Comparison of ENCODE assay signal across 9 cellular contexts in the genomic region with DNA sequence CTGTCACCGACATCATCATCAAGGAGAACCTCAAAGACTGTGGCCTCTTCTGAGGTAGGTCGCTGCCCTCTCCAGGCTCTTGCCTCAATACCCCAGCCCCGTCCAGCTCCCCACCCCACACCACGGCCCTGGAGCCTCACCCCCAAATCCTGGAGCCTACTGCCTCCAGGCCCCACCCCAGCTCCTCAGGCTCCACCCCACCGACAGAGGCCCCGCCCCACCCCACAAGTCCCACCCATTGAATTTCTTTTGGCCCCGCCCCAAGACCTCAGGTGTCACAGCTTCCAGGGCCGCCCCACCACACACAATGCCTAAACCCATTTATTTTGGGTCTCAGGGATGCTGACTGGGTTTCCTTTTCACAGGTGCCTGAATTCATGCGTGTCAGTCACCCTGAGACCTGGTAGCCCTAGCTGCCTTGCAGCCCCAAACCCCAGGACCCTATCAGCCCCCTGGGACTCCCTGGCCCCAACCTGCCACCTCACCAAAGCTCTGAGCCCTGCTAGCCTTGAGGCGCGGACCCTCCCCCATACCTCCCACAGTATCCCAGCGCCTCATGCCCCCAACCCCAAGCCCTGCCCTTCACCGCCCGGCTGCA. TPM values are rescaled to one million over a fixed set of nuclear protein-coding genes. Genes with fewer than 3 reads are reported as not detected.
DNase-seq lines count a peak whose midpoint lies in the region; ATAC-seq lines count a peak whose summit lies in the region.
"Had no signal": no experiment of that assay in that cellular context is flagged by ENCODE, and none has a peak within 500 bp of the region (broad histone marks: within the 10 kb centered on the region; RNA-seq: fewer than 3 reads in every experiment).

No MANE protein-coding gene starts in this region.

- intact Hi-C loops in right cardiac atrium (cut with DNase I): loop anchor here in 2 of 4 donors (5.0 kb wide), 2 partner anchors 32 to 77 kb away; no protein-coding TSS in a partner anchor

- no peak overlapping the region for H3K4me3 Mint-ChIP-seq in activated CD4-positive, alpha-beta memory T cell treated with anti-CD3 and anti-CD28 coated beads, Interleukin-2, amount 10 ng/mL, durations not matched to agents 7 days and 5 days

- H3K27ac ChIP-seq in right cardiac atrium (ENCODE audit: low read length) (no peak overlapping the region), stomach smooth muscle (ENCODE audit: low read length) (no peak overlapping the region)

- H3K36me3 ChIP-seq in stomach smooth muscle (ENCODE audit: control insufficient read depth in 2 of 2, insufficient read depth in 2 of 2, low read length in 2 of 2): no peaks in the 10 kb centered on the region

- H3K9me3 ChIP-seq in right cardiac atrium (ENCODE audit: control insufficient read depth, low read length) (no peaks in the 10 kb centered on the region), stomach smooth muscle (ENCODE audit: control insufficient read depth in 2 of 2, low read length in 2 of 2) (no peaks in the 10 kb centered on the region)

- H3K9ac ChIP-seq in stomach smooth muscle (ENCODE audit: low read length in 2 of 2): no peak overlapping the region

- H3K27ac Mint-ChIP-seq in activated CD4-positive, alpha-beta memory T cell treated with anti-CD3 and anti-CD28 coated beads, Interleukin-2, amount 10 ng/mL, durations not matched to agents 7 days and 5 days: no peak overlapping the region

- peaks cover 12% of the 10 kb centered on the region for H3K4me1 Mint-ChIP-seq in activated CD4-positive, alpha-beta memory T cell treated with anti-CD3 and anti-CD28 coated beads, Interleukin-2, amount 10 ng/mL, durations not matched to agents 7 days and 5 days

- POLR2A ChIA-PET in activated CD4-positive, alpha-beta memory T cell treated with anti-CD3 and anti-CD28 coated beads, Interleukin-2, amount 10 ng/mL, durations not matched to agents 7 days and 5 days (lab: Charles Lee): interaction anchor here (0.9 to 4.8 kb wide), 6 partner anchors 8 to 76 kb away, joined by 3 to 42 read pairs (median 7); no protein-coding TSS in a partner anchor

- peak; percentile 32 to 42 for ATAC-seq in activated CD4-positive, CD25-positive, alpha-beta regulatory T cell treated with anti-CD3 and anti-CD28 coated beads, Interleukin-2, amount 50 U/mL, for 24 hours
- peak; percentile 39 to 40 for ATAC-seq in right cardiac atrium

- H3K27me3 ChIP-seq in right cardiac atrium (ENCODE audit: control insufficient read depth, insufficient read depth): no peaks in the 10 kb centered on the region
- H3K27me3 ChIP-seq in stomach smooth muscle (ENCODE audit: control insufficient read depth in 1 of 2, insufficient read depth in 2 of 2, low read length in 2 of 2): peaks cover 27 to 31% of the 10 kb centered on the region in 2 donors

- H3K4me1 ChIP-seq in right cardiac atrium (ENCODE audit: control insufficient read depth, insufficient read depth, low read length) (no peaks in the 10 kb centered on the region), stomach smooth muscle (ENCODE audit: control insufficient read depth, insufficient read depth, low read length) (peaks cover 21% of the 10 kb centered on the region)

- no peaks in the 10 kb centered on the region for H3K9me3 Mint-ChIP-seq in activated CD4-positive, alpha-beta memory T cell treated with anti-CD3 and anti-CD28 coated beads, Interleukin-2, amount 10 ng/mL, durations not matched to agents 7 days and 5 days

- H3K36me3 Mint-ChIP-seq in activated CD4-positive, alpha-beta memory T cell treated with anti-CD3 and anti-CD28 coated beads, Interleukin-2, amount 10 ng/mL, durations not matched to agents 7 days and 5 days (ENCODE audit: low read depth): no peaks in the 10 kb centered on the region

- CTCF ChIA-PET in activated CD4-positive, alpha-beta memory T cell treated with anti-CD3 and anti-CD28 coated beads, Interleukin-2, amount 10 ng/mL, durations not matched to agents 7 days and 5 days (lab: Charles Lee): interaction anchor here (0.6 to 5.1 kb wide), 21 partner anchors 8 to 849 kb away, joined by 3 to 101 read pairs (median 4); a partner anchor contains a TSS

- H3K27me3 Mint-ChIP-seq in activated CD4-positive, alpha-beta memory T cell treated with anti-CD3 and anti-CD28 coated beads, Interleukin-2, amount 10 ng/mL, durations not matched to agents 7 days and 5 days: peaks cover 27% of the 10 kb centered on the region

- no peak overlapping the region for H3K4me3 ChIP-seq in right cardiac atrium (ENCODE audit: low read length)
- H3K4me3 ChIP-seq in stomach smooth muscle (ENCODE audit: low read length in 2 of 2): peak overlapping the region; percentile 35 to 49

- 59% methylated on average over 14 of the region's 14 CpGs for WGBS in right cardiac atrium

- no peak for DNase-seq in activated CD4-positive, CD25-positive, alpha-beta regulatory T cell (lab: John Stamatoyannopoulos, UW)
- DNase-seq in activated CD4-positive, alpha-beta memory T cell treated with anti-CD3 and anti-CD28 coated beads, Interleukin-2, amount 10 ng/mL, durations not matched to agents 7 days and 5 days: peak; percentile 50
- peak in 2 of 3 donors; percentile 56 to 60 for DNase-seq in right cardiac atrium
- DNase-seq in MV-4-11 (lab: John Stamatoyannopoulos, UW): no peak
- DNase-seq in NCI-H446 treated with DMSO at 0.1 percent for 48 hours (lab: John Stamatoyannopoulos, UW): no peak
- no peak for DNase-seq in kidney glomerular epithelial cell (lab: John Stamatoyannopoulos, UW)

RNA-seq across cellular contexts. Expression of a gene that starts 3.6 kb away (rescaled TPM):
- not detected for total RNA-seq in activated CD4-positive, alpha-beta memory T cell treated with anti-CD3 and anti-CD28 coated beads, Interleukin-2, amount 10 ng/mL, durations not matched to agents 7 days and 5 days
- total RNA-seq in right cardiac atrium: not detected
- polyA plus RNA-seq in right cardiac atrium: not detected
- total RNA-seq: T-helper 1 cell treated with Interleukin-12 subunit alpha and Interleukin-12 subunit beta and Interleukin-4 antibody, amounts not matched to agents 30 ng/mL and 1 ng/mL, for 36 hours had no signal

RNA-seq across cellular contexts. Expression of a gene that starts 10.1 kb away (rescaled TPM):
- total RNA-seq in activated CD4-positive, alpha-beta memory T cell treated with anti-CD3 and anti-CD28 coated beads, Interleukin-2, amount 10 ng/mL, durations not matched to agents 7 days and 5 days: not detected
- total RNA-seq in right cardiac atrium: 10 to 100 TPM in 1 of 4 donors, 1 to 10 TPM in 3; 5.0 to 10.4 (median 8.9) TPM
- polyA plus RNA-seq in right cardiac atrium: 5.4 TPM
- total RNA-seq: T-helper 1 cell treated with Interleukin-12 subunit alpha and Interleukin-12 subunit beta and Interleukin-4 antibody, amounts not matched to agents 30 ng/mL and 1 ng/mL, for 36 hours had no signal

RNA-seq across cellular contexts. Expression of a gene that starts 39.9 kb away (rescaled TPM):
- under 1 TPM in 1 of 2 experiments, not detected in 1; 0.15 TPM for total RNA-seq in activated CD4-positive, alpha-beta memory T cell treated with anti-CD3 and anti-CD28 coated beads, Interleukin-2, amount 10 ng/mL, durations not matched to agents 7 days and 5 days
- 10 to 100 TPM in 2 of 4 donors, 1 to 10 TPM in 2; 7.3 to 15.2 (median 9.4) TPM for total RNA-seq in right cardiac atrium
- 10.2 TPM for polyA plus RNA-seq in right cardiac atrium

RNA-seq across cellular contexts. Expression of a gene that starts 41.0 kb away (rescaled TPM):
- 100 to 1,000 TPM; 493 to 519 TPM for total RNA-seq in activated CD4-positive, alpha-beta memory T cell treated with anti-CD3 and anti-CD28 coated beads, Interleukin-2, amount 10 ng/mL, durations not matched to agents 7 days and 5 days
- 100 to 1,000 TPM; 129 to 149 (median 148) TPM for total RNA-seq in right cardiac atrium
- 122 TPM for polyA plus RNA-seq in right cardiac atrium

Comparison
In these comparisons a context has a peak if more than half of its experiments do, and no peak if none do; other contexts are left out.
1. DNase-seq: peak in activated CD4-positive, alpha-beta memory T cell treated with anti-CD3 and anti-CD28 coated beads, Interleukin-2, amount 10 ng/mL, durations not matched to agents 7 days and 5 days (single experiment) and right cardiac atrium (2 of 3); none in activated CD4-positive, CD25-positive, alpha-beta regulatory T cell (0 of 4), MV-4-11 (single experiment), NCI-H446 treated with DMSO at 0.1 percent for 48 hours (single experiment) and kidney glomerular epithelial cell (single experiment).
2. RNA of a gene that starts 10.1 kb away (total RNA-seq): 5.0 to 10.4 TPM in right cardiac atrium; not detected in activated CD4-positive, alpha-beta memory T cell treated with anti-CD3 and anti-CD28 coated beads, Interleukin-2, amount 10 ng/mL, durations not matched to agents 7 days and 5 days; every median in the first group is over 4 times any median in the second.
3. RNA of a gene that starts 39.9 kb away (total RNA-seq): 7.3 to 15.2 TPM in right cardiac atrium; 0.15 TPM in activated CD4-positive, alpha-beta memory T cell treated with anti-CD3 and anti-CD28 coated beads, Interleukin-2, amount 10 ng/mL, durations not matched to agents 7 days and 5 days; every median in the first group is over 4 times any median in the second.